ENCODE assay signal across 8 cellular contexts in the genomic region with DNA sequence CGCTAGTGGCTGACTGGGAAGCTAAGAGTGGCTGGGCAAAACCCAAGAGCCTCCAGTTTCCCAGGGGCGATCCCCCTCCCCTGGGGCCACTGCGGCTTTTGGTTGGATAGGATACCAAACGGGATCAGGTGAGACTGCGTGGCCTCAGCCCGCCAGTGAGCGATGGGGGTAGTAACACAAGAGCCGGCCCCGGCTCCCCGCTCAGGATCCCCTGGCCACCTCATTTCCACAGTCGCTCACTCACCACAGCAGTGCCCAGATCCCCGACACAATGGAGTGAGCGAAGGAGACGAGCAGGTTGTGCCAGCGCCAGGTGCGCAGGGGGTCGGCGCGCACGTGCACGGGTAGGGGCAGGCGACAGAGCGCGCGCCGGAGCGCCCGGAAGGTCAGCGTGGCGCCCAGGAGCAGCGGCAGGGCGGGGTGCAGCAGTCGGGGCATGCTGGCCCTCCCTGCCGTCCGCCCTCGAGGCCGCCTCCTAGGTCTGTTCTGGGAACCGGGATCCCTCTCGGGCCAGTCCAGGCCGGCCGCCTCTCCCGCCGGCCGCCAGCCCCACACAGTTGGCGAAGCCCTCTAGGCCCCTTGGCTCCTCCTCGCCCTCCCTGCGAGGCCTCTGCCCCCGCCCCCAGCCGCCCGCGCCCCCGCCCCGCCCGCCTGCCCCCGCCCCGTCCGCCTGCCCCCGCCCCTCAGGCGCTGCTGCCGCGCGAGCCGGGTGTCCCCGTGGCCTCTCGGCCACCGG. TPM values are rescaled to one million over a fixed set of nuclear protein-coding genes. Genes with fewer than 3 reads are reported as not detected.
A peak's percentile ranks its signal among the peaks of the same experiment; 100 is the strongest.
DNase-seq lines count a peak whose midpoint lies in the region; ATAC-seq and TF ChIP-seq lines count a peak whose summit lies in the region.

A gene with protein sequence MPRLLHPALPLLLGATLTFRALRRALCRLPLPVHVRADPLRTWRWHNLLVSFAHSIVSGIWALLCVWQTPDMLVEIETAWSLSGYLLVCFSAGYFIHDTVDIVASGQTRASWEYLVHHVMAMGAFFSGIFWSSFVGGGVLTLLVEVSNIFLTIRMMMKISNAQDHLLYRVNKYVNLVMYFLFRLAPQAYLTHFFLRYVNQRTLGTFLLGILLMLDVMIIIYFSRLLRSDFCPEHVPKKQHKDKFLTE (minus strand): TSS at position 574 of the 736 bp plus-strand sequence. CDS start 136 bp downstream, at position 438.

- peak; percentile 43 for ATAC-seq in WTC11

- H3K4me1 Mint-ChIP-seq in WTC11, result peaks cover 49% of the 10 kb centered on the region

- no peaks in the 10 kb centered on the region for H3K27me3 Mint-ChIP-seq in WTC11 (ENCODE audit: low read depth)

- in situ Hi-C loops in Caki2 (cut with HindIII; ENCODE audit: low pct_unique_long_range_greater_than_20kb, low sequenced_read_pairs), result no loop called here

- peak within 1 kb of the TSS in 1 of 2 donors; percentile 51 for H3K9ac ChIP-seq in liver (ENCODE audit: low read depth in 1 of 2, low read length in 2 of 2)

- H3K27ac ChIP-seq in coronary artery (peak within 1 kb of the TSS; percentile 21 to 99), liver (ENCODE audit: low read depth in 1 of 2, low read length in 2 of 2) (peak within 1 kb of the TSS; percentile 97 to 99)

- CTCF ChIA-PET in WTC11 (lab: Charles Lee), result interaction anchor here (0.6 to 12.2 kb wide), 33 partner anchors 9 to 391 kb away, joined by 4 to 541 read pairs (median 12); partner anchors contain the start of genes BLTP2, DHRS13, ERAL1 and FAM222B

- no peaks in the 10 kb centered on the region for H3K27me3 ChIP-seq in H7 (ENCODE audit: control insufficient read depth, insufficient read depth, low read length)
- H3K27me3 ChIP-seq in liver (ENCODE audit: control insufficient read depth in 4 of 4, insufficient read depth in 4 of 4, low read length in 3 of 4), result no peaks in the 10 kb centered on the region

- under 1% methylated on average over 66 of the region's 66 CpGs for WGBS in liver

- no peak for TF ChIP-seq RAD21 in liver (IDR thresholded peaks at IDR 0.05)

- H3K36me3 Mint-ChIP-seq in WTC11, result peaks cover 37% of the 10 kb centered on the region

- peaks cover 6 to 40% (median 28%) of the 10 kb centered on the region in 4 donors for H3K4me1 ChIP-seq in liver (ENCODE audit: control insufficient read depth in 4 of 4, insufficient read depth in 4 of 4, low read length in 3 of 4)

- no peaks in the 10 kb centered on the region for H3K9me3 ChIP-seq in liver (ENCODE audit: control insufficient read depth in 4 of 4, low read length in 3 of 4)

- peak within 1 kb of the TSS; percentile 99 for H3K27ac Mint-ChIP-seq in WTC11

- no peaks in the 10 kb centered on the region for H3K9me3 Mint-ChIP-seq in WTC11

- H3K4me3 ChIP-seq in H7 (ENCODE audit: insufficient read depth, low read depth, low read length), result peak within 1 kb of the TSS; percentile 90
- peak within 1 kb of the TSS; percentile 87 for H3K4me3 ChIP-seq in coronary artery
- peak within 1 kb of the TSS; percentile 56 to 66 (median 60) for H3K4me3 ChIP-seq in liver (ENCODE audit: low read depth in 1 of 3, low read length in 3 of 3)

- H3K36me3 ChIP-seq in H7 (replicated peaks; ENCODE audit: control insufficient read depth, insufficient read depth, low read length) (peaks cover 33% of the 10 kb centered on the region), liver (ENCODE audit: control insufficient read depth in 4 of 4, insufficient read depth in 3 of 4, low read depth in 1 of 4, low read length in 3 of 4) (peaks cover 10 to 28% (median 22%) of the 10 kb centered on the region in 4 donors)

- POLR2A ChIA-PET in WTC11 (lab: Charles Lee), result interaction anchor here (0.6 to 6.4 kb wide), 15 partner anchors 13 to 454 kb away, joined by 3 to 310 read pairs (median 7); partner anchors contain the start of genes DHRS13, FAM222B, MYO18A and PHF12

- TF ChIP-seq CTCF in WTC11 (IDR thresholded peaks at IDR 0.05) (no peak), coronary artery (IDR thresholded peaks at IDR 0.05) (no peak), liver (IDR thresholded peaks at IDR 0.05; ENCODE audit: low read depth, low read length, missing input control) (no peak)

- DNase-seq in Caki2 (ENCODE audit: low read depth) (peak; percentile 81), H7 (peak; percentile 96), NCI-H2196 (lab: John Stamatoyannopoulos, UW; ENCODE audit: unreplicated experiment) (peak; percentile 75), WTC11 (ENCODE audit: low spot score) (peak; percentile 77), coronary artery (ENCODE audit: low spot score) (peak; percentile 88), T-helper 9 cell (no peak)
- peak; percentile 57 to 59 for DNase-seq in stimulated activated CD8-positive, alpha-beta memory T cell treated with anti-CD3 and anti-CD28 coated beads, Interleukin-7, amount 100 ng/mL, for 48 hours (ENCODE audit: extremely low read depth in 1 of 2, low read depth in 1 of 2)

- H3K4me3 Mint-ChIP-seq in WTC11, result peak within 1 kb of the TSS; percentile 93

TF ChIP-seq in WTC11, 78 proteins besides CTCF, POLR2A, EP300 and RAD21 (continues in another document):
- TF ChIP-seq JAZF1 (CRISPR knock-in tag; IDR thresholded peaks at IDR 0.05) (no peak), KAT7 (CRISPR knock-in tag; IDR thresholded peaks at IDR 0.05; ENCODE audit: borderline replicate concordance) (peak; percentile 90; the same call in 1 of the 2 replicates), TCF7 (CRISPR knock-in tag; IDR thresholded peaks at IDR 0.05; ENCODE audit: low read depth) (peak; percentile 67; the same call in 1 of the 2 replicates), NFATC4 (CRISPR knock-in tag; IDR thresholded peaks at IDR 0.05) (peak; percentile 98)
- TF ChIP-seq, protein P1, sequence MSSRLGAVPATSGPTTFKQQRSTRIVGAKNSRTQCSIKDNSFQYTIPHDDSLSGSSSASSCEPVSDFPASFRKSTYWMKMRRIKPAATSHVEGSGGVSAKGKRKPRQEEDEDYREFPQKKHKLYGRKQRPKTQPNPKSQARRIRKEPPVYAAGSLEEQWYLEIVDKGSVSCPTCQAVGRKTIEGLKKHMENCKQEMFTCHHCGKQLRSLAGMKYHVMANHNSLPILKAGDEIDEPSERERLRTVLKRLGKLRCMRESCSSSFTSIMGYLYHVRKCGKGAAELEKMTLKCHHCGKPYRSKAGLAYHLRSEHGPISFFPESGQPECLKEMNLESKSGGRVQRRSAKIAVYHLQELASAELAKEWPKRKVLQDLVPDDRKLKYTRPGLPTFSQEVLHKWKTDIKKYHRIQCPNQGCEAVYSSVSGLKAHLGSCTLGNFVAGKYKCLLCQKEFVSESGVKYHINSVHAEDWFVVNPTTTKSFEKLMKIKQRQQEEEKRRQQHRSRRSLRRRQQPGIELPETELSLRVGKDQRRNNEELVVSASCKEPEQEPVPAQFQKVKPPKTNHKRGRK (CRISPR knock-in tag; IDR thresholded peaks at IDR 0.05; ENCODE audit: borderline replicate concordance), result no peak
- TF ChIP-seq, protein P2, sequence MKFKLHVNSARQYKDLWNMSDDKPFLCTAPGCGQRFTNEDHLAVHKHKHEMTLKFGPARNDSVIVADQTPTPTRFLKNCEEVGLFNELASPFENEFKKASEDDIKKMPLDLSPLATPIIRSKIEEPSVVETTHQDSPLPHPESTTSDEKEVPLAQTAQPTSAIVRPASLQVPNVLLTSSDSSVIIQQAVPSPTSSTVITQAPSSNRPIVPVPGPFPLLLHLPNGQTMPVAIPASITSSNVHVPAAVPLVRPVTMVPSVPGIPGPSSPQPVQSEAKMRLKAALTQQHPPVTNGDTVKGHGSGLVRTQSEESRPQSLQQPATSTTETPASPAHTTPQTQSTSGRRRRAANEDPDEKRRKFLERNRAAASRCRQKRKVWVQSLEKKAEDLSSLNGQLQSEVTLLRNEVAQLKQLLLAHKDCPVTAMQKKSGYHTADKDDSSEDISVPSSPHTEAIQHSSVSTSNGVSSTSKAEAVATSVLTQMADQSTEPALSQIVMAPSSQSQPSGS (CRISPR knock-in tag; IDR thresholded peaks at IDR 0.05; ENCODE audit: borderline replicate concordance, low read depth), result 0 out of 2 replicates have a peak, but pooled peaks have one; percentile 10

TF ChIP-seq in liver, 16 proteins besides CTCF, POLR2A, EP300 and RAD21 (continues in another document):
- no peak for TF ChIP-seq HNF4A (conservative IDR thresholded peaks at IDR 0.05)
- no peak for TF ChIP-seq SP1 (IDR thresholded peaks at IDR 0.05)
- no peak for TF ChIP-seq HNF4G (IDR thresholded peaks at IDR 0.05)
- TF ChIP-seq, protein P3, sequence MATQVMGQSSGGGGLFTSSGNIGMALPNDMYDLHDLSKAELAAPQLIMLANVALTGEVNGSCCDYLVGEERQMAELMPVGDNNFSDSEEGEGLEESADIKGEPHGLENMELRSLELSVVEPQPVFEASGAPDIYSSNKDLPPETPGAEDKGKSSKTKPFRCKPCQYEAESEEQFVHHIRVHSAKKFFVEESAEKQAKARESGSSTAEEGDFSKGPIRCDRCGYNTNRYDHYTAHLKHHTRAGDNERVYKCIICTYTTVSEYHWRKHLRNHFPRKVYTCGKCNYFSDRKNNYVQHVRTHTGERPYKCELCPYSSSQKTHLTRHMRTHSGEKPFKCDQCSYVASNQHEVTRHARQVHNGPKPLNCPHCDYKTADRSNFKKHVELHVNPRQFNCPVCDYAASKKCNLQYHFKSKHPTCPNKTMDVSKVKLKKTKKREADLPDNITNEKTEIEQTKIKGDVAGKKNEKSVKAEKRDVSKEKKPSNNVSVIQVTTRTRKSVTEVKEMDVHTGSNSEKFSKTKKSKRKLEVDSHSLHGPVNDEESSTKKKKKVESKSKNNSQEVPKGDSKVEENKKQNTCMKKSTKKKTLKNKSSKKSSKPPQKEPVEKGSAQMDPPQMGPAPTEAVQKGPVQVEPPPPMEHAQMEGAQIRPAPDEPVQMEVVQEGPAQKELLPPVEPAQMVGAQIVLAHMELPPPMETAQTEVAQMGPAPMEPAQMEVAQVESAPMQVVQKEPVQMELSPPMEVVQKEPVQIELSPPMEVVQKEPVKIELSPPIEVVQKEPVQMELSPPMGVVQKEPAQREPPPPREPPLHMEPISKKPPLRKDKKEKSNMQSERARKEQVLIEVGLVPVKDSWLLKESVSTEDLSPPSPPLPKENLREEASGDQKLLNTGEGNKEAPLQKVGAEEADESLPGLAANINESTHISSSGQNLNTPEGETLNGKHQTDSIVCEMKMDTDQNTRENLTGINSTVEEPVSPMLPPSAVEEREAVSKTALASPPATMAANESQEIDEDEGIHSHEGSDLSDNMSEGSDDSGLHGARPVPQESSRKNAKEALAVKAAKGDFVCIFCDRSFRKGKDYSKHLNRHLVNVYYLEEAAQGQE (IDR thresholded peaks at IDR 0.05), result no peak
- no peak for TF ChIP-seq FOXA1 (IDR thresholded peaks at IDR 0.05)
- TF ChIP-seq EGR1 (IDR thresholded peaks at IDR 0.05; ENCODE audit: low read depth in 2 of 2), result no peak
- TF ChIP-seq ATF3 (IDR thresholded peaks at IDR 0.05), result no peak

RNA-seq across cellular contexts. Expression of the gene that starts here (rescaled TPM):
- 10.6 and 43.5 TPM in 2 replicates for total RNA-seq in Caki2 (2014; rRNA removed; shearing (Covaris generic); ENCODE audit: low replicate concordance)
- total RNA-seq in H7 (2014; rRNA removed; shearing (Covaris generic)), result 15.6 and 21.4 TPM in 2 replicates
- total RNA-seq in WTC11 (2021) (36.0 to 41.2 TPM (median 36.5 TPM) in 3 replicates), liver (1 to 10 TPM; 4.4 to 7.9 TPM)
- polyA plus RNA-seq in liver, result 1 to 10 TPM; 5.1 to 8.8 TPM
